Comparison of ENCODE assay signal across 18 cellular contexts in genomic region chr13:59880468-59880867, GRCh38.
"Had no signal": no experiment of that assay in that cellular context is flagged by ENCODE, and none has a peak within 500 bp of the region (broad histone marks: within the 10 kb centered on the region; RNA-seq: fewer than 3 reads in every experiment).

No MANE protein-coding gene starts in this region.

- H3K4me3 ChIP-seq: heart left ventricle, left lung, sigmoid colon, suprapubic skin, upper lobe of left lung had no signal

- DNase-seq: activated CD4-positive, alpha-beta T cell treated with anti-CD3 and anti-CD28 coated beads for 1 hour; activated CD4-positive, alpha-beta T cell treated with anti-CD3 and anti-CD28 coated beads, Interleukin-2, amount 50 U/mL, for 48 hours; activated naive CD8-positive, alpha-beta T cell treated with anti-CD3 and anti-CD28 coated beads, Interleukin-2, amount 10 ng/mL, durations not matched to agents 7 days and 5 days; activated T-cell treated with anti-CD3 and anti-CD28 coated beads, Interleukin-2, amount 50 U/mL, for 72 hours; caudate nucleus; effector memory CD4-positive, alpha-beta T cell; heart left ventricle; islet precursor cell; left lung; mesendoderm; sigmoid colon; stimulated activated CD4-positive, alpha-beta T cell treated with anti-CD3 and anti-CD28 coated beads, Interleukin-2, amount 100 ng/mL, for 48 hours; stimulated activated naive CD8-positive, alpha-beta T cell treated with anti-CD3 and anti-CD28 coated beads, Interleukin-15, Interleukin-2, amounts not matched to agents 100 U/mL and 50 U/mL, for 24 hours; T-cell; T1000; upper lobe of left lung had no signal

- H3K4me1 ChIP-seq: heart left ventricle, left lung, sigmoid colon, suprapubic skin, upper lobe of left lung had no signal

- H3K9me3 ChIP-seq: heart left ventricle, left lung, sigmoid colon, suprapubic skin, upper lobe of left lung had no signal

- H3K27ac ChIP-seq: epithelial cell of prostate, heart left ventricle, left lung, sigmoid colon, suprapubic skin, upper lobe of left lung had no signal

- H3K27me3 ChIP-seq: heart left ventricle, left lung, sigmoid colon, suprapubic skin, upper lobe of left lung had no signal

- H3K36me3 ChIP-seq: heart left ventricle, left lung, sigmoid colon, suprapubic skin, upper lobe of left lung had no signal

- ATAC-seq: activated T-cell treated with anti-CD3 and anti-CD28 coated beads, Interleukin-2, amount 50 U/mL, for 72 hours; heart left ventricle; left lung; stimulated activated naive CD8-positive, alpha-beta T cell treated with anti-CD3 and anti-CD28 coated beads, Interleukin-15, Interleukin-2, amounts not matched to agents 100 U/mL and 50 U/mL, for 24 hours; T-cell had no signal
